Comparison of ENCODE assay signal across 1 cellular context in genomic region chr13:114314074-114314912, GRCh38.
TF ChIP-seq lines count a peak whose summit lies in the region.

Gene CHAMP1, plus strand, starts transcription at chr13:114314503. Its CDS starts 9,340 bp downstream, at chr13:114323843.

TF ChIP-seq in WTC11, 78 proteins besides CTCF, POLR2A, EP300 and RAD21 (continued from another document):
- TF ChIP-seq FOXP1 (CRISPR knock-in tag; IDR thresholded peaks at IDR 0.05; ENCODE audit: borderline replicate concordance) (peak; percentile 91), AR (CRISPR knock-in tag; IDR thresholded peaks at IDR 0.05) (no peak), ZNF232 (CRISPR knock-in tag; IDR thresholded peaks at IDR 0.05) (no peak), CREB1 (CRISPR knock-in tag; IDR thresholded peaks at IDR 0.05) (no peak), MYBL2 (CRISPR knock-in tag; IDR thresholded peaks at IDR 0.05) (no peak), ERG (CRISPR knock-in tag; IDR thresholded peaks at IDR 0.05) (0 out of 2 replicates have a peak, but pooled peaks have one; percentile 28), IRF1 (CRISPR knock-in tag; IDR thresholded peaks at IDR 0.05) (no peak), ZSCAN18 (CRISPR knock-in tag; IDR thresholded peaks at IDR 0.05) (no peak), ZNF219 (CRISPR knock-in tag; IDR thresholded peaks at IDR 0.05; ENCODE audit: borderline replicate concordance) (0 out of 2 replicates have a peak, but pooled peaks have one; percentile 52), MAX (CRISPR knock-in tag; IDR thresholded peaks at IDR 0.05) (peak; percentile 76; the same call in 1 of the 2 replicates), ARID4B (CRISPR knock-in tag; IDR thresholded peaks at IDR 0.05; ENCODE audit: borderline replicate concordance) (no peak), ZBTB21 (CRISPR knock-in tag; IDR thresholded peaks at IDR 0.05; ENCODE audit: borderline replicate concordance) (0 out of 2 replicates have a peak, but pooled peaks have one; percentile 73), SMAD3 (CRISPR knock-in tag; IDR thresholded peaks at IDR 0.05; ENCODE audit: borderline replicate concordance) (no peak), NR3C1 (CRISPR knock-in tag; conservative IDR thresholded peaks at IDR 0.05; ENCODE audit: low read depth) (0 out of 2 replicates have a peak, but pooled peaks have one; percentile 61), SP1 (CRISPR knock-in tag; conservative IDR thresholded peaks at IDR 0.05) (peak; percentile 82), KAT7 (CRISPR knock-in tag; IDR thresholded peaks at IDR 0.05; ENCODE audit: borderline replicate concordance) (0 out of 2 replicates have a peak, but pooled peaks have one; percentile 64), GTF2I (CRISPR knock-in tag; conservative IDR thresholded peaks at IDR 0.05) (no peak), SMAD4 (CRISPR knock-in tag; IDR thresholded peaks at IDR 0.05) (no peak), SOX15 (CRISPR knock-in tag; IDR thresholded peaks at IDR 0.05) (no peak)
- TF ChIP-seq, protein P1, sequence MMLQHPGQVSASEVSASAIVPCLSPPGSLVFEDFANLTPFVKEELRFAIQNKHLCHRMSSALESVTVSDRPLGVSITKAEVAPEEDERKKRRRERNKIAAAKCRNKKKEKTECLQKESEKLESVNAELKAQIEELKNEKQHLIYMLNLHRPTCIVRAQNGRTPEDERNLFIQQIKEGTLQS (CRISPR knock-in tag; conservative IDR thresholded peaks at IDR 0.05), result no peak
- TF ChIP-seq, protein P2, sequence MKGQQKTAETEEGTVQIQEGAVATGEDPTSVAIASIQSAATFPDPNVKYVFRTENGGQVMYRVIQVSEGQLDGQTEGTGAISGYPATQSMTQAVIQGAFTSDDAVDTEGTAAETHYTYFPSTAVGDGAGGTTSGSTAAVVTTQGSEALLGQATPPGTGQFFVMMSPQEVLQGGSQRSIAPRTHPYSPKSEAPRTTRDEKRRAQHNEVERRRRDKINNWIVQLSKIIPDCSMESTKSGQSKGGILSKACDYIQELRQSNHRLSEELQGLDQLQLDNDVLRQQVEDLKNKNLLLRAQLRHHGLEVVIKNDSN (CRISPR knock-in tag; IDR thresholded peaks at IDR 0.05), result peak; percentile 52; the same call in 1 of the 2 replicates
- TF ChIP-seq, protein P3, sequence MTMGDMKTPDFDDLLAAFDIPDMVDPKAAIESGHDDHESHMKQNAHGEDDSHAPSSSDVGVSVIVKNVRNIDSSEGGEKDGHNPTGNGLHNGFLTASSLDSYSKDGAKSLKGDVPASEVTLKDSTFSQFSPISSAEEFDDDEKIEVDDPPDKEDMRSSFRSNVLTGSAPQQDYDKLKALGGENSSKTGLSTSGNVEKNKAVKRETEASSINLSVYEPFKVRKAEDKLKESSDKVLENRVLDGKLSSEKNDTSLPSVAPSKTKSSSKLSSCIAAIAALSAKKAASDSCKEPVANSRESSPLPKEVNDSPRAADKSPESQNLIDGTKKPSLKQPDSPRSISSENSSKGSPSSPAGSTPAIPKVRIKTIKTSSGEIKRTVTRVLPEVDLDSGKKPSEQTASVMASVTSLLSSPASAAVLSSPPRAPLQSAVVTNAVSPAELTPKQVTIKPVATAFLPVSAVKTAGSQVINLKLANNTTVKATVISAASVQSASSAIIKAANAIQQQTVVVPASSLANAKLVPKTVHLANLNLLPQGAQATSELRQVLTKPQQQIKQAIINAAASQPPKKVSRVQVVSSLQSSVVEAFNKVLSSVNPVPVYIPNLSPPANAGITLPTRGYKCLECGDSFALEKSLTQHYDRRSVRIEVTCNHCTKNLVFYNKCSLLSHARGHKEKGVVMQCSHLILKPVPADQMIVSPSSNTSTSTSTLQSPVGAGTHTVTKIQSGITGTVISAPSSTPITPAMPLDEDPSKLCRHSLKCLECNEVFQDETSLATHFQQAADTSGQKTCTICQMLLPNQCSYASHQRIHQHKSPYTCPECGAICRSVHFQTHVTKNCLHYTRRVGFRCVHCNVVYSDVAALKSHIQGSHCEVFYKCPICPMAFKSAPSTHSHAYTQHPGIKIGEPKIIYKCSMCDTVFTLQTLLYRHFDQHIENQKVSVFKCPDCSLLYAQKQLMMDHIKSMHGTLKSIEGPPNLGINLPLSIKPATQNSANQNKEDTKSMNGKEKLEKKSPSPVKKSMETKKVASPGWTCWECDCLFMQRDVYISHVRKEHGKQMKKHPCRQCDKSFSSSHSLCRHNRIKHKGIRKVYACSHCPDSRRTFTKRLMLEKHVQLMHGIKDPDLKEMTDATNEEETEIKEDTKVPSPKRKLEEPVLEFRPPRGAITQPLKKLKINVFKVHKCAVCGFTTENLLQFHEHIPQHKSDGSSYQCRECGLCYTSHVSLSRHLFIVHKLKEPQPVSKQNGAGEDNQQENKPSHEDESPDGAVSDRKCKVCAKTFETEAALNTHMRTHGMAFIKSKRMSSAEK (CRISPR knock-in tag; IDR thresholded peaks at IDR 0.05; ENCODE audit: borderline replicate concordance), result no peak
- TF ChIP-seq, protein P4, sequence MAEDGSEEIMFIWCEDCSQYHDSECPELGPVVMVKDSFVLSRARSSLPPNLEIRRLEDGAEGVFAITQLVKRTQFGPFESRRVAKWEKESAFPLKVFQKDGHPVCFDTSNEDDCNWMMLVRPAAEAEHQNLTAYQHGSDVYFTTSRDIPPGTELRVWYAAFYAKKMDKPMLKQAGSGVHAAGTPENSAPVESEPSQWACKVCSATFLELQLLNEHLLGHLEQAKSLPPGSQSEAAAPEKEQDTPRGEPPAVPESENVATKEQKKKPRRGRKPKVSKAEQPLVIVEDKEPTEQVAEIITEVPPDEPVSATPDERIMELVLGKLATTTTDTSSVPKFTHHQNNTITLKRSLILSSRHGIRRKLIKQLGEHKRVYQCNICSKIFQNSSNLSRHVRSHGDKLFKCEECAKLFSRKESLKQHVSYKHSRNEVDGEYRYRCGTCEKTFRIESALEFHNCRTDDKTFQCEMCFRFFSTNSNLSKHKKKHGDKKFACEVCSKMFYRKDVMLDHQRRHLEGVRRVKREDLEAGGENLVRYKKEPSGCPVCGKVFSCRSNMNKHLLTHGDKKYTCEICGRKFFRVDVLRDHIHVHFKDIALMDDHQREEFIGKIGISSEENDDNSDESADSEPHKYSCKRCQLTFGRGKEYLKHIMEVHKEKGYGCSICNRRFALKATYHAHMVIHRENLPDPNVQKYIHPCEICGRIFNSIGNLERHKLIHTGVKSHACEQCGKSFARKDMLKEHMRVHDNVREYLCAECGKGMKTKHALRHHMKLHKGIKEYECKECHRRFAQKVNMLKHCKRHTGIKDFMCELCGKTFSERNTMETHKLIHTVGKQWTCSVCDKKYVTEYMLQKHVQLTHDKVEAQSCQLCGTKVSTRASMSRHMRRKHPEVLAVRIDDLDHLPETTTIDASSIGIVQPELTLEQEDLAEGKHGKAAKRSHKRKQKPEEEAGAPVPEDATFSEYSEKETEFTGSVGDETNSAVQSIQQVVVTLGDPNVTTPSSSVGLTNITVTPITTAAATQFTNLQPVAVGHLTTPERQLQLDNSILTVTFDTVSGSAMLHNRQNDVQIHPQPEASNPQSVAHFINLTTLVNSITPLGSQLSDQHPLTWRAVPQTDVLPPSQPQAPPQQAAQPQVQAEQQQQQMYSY (CRISPR knock-in tag; IDR thresholded peaks at IDR 0.05), result no peak
- TF ChIP-seq, protein P5, sequence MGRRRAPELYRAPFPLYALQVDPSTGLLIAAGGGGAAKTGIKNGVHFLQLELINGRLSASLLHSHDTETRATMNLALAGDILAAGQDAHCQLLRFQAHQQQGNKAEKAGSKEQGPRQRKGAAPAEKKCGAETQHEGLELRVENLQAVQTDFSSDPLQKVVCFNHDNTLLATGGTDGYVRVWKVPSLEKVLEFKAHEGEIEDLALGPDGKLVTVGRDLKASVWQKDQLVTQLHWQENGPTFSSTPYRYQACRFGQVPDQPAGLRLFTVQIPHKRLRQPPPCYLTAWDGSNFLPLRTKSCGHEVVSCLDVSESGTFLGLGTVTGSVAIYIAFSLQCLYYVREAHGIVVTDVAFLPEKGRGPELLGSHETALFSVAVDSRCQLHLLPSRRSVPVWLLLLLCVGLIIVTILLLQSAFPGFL (CRISPR knock-in tag; IDR thresholded peaks at IDR 0.05; ENCODE audit: borderline replicate concordance), result peak; percentile 90; the same call in 1 of the 2 replicates
